7 cellular contexts compared by ENCODE assay signal in genomic region chr22:43016150-43016549, GRCh38. TPM values are rescaled to one million over a fixed set of nuclear protein-coding genes. Genes with fewer than 3 reads are reported as not detected.
DNase-seq lines count a peak whose midpoint lies in the region; ATAC-seq and TF ChIP-seq lines count a peak whose summit lies in the region.
"Not testable (repeated sequence)": the region's sequence is repeated elsewhere in the genome, so short reads cannot be mapped to it uniquely, and the experiment has no call there.

No MANE protein-coding gene starts in this region.

- H3K9me3 ChIP-seq in BLaER1; Loucy (ENCODE audit: insufficient read depth, low read depth, low read length); iPS-20b (ENCODE audit: insufficient read depth, low read depth, low read length); neural progenitor cell (ENCODE audit: low read depth): not testable (repeated sequence)

- H3K9me3 Mint-ChIP-seq in Calu3 (ENCODE audit: low read depth, unreplicated experiment); T-cell; central memory CD8-positive, alpha-beta T cell; neural progenitor cell: not testable (repeated sequence)

- CTCF ChIA-PET in Calu3 (lab: Charles Lee); T-cell (lab: Charles Lee): not testable (repeated sequence)

- H3K4me1 ChIP-seq in BLaER1 (peaks cover 61% of the 10 kb centered on the region), Loucy (ENCODE audit: insufficient read depth, low read length, poor library complexity, severe bottlenecking) (peaks cover 29% of the 10 kb centered on the region)
- not testable (repeated sequence) for H3K4me1 ChIP-seq in iPS-20b (ENCODE audit: insufficient read depth, low read length); neural progenitor cell

- H3K36me3 Mint-ChIP-seq in Calu3 (ENCODE audit: insufficient read depth, unreplicated experiment) = peaks cover 39% of the 10 kb centered on the region
- not testable (repeated sequence) for H3K36me3 Mint-ChIP-seq in T-cell, neural progenitor cell
- H3K36me3 Mint-ChIP-seq in central memory CD8-positive, alpha-beta T cell (ENCODE audit: insufficient read depth) = peaks cover 14% of the 10 kb centered on the region

- not testable (repeated sequence) for H3F3A ChIP-seq in Loucy (ENCODE audit: low read depth)
- H3F3A ChIP-seq in neural progenitor cell (ENCODE audit: low read depth) = peaks cover 17% of the 10 kb centered on the region

- not testable (repeated sequence) for H3K36me3 ChIP-seq in BLaER1; Loucy (ENCODE audit: insufficient read depth, low read length); iPS-20b (ENCODE audit: insufficient read depth, low read depth, low read length); neural progenitor cell

- not testable (repeated sequence) for H3K27ac Mint-ChIP-seq in Calu3 (ENCODE audit: unreplicated experiment); T-cell; central memory CD8-positive, alpha-beta T cell (ENCODE audit: low read depth); neural progenitor cell

- H4K20me1 ChIP-seq in BLaER1 = peaks cover 34% of the 10 kb centered on the region
- peaks cover 34% of the 10 kb centered on the region for H4K20me1 ChIP-seq in Loucy (ENCODE audit: insufficient read depth, low read length, poor library complexity, severe bottlenecking)
- peaks cover 28% of the 10 kb centered on the region for H4K20me1 ChIP-seq in neural progenitor cell (ENCODE audit: low read depth)

- H3K4me2 ChIP-seq in BLaER1 (peak overlapping the region; percentile 93), Loucy (ENCODE audit: low read depth, low read length, poor library complexity, severe bottlenecking) (peak overlapping the region; percentile 78), neural progenitor cell (peak overlapping the region; percentile 81)

- H3K79me2 ChIP-seq in Loucy (ENCODE audit: insufficient read depth, low read length) (peaks cover 34% of the 10 kb centered on the region), neural progenitor cell (ENCODE audit: low read depth) (peaks cover 33% of the 10 kb centered on the region)

- not testable (repeated sequence) for H3K27me3 ChIP-seq in BLaER1; Loucy (ENCODE audit: insufficient read depth, low read length, poor library complexity, severe bottlenecking); iPS-20b (ENCODE audit: insufficient read depth, low read length); neural progenitor cell

- not testable (repeated sequence) for DNase-seq in Calu3; T-cell; central memory CD8-positive, alpha-beta T cell (ENCODE audit: low spot score in 2 of 2); neural progenitor cell (ENCODE audit: low spot score)

- not testable (repeated sequence) for TF ChIP-seq CTCF in Calu3 (IDR thresholded peaks at IDR 0.05; ENCODE audit: unreplicated experiment); Loucy (conservative IDR thresholded peaks at IDR 0.05; ENCODE audit: low read length); neural progenitor cell (IDR thresholded peaks at IDR 0.05)

- not testable (repeated sequence) for H3K4me3 ChIP-seq in BLaER1, neural progenitor cell
- H3K4me3 ChIP-seq in Loucy (ENCODE audit: low read length, poor library complexity, severe bottlenecking) (peak overlapping the region; percentile 77), iPS-20b (ENCODE audit: low read length) (peak overlapping the region; percentile 83; the same call in 1 of the 2 replicates)

- H2AFZ ChIP-seq in Loucy (ENCODE audit: low read length); neural progenitor cell (replicated peaks): not testable (repeated sequence)

- not testable (repeated sequence) for ATAC-seq in T-cell (replicated peaks in 1 of 4); central memory CD8-positive, alpha-beta T cell (replicated peaks; ENCODE audit: extremely low read depth, poor library complexity, severe bottlenecking)

- POLR2A ChIA-PET in T-cell (lab: Charles Lee) = not testable (repeated sequence)

- H3K4me1 Mint-ChIP-seq in Calu3 (ENCODE audit: low read depth, unreplicated experiment) (peaks cover 33% of the 10 kb centered on the region), T-cell (peaks cover 23 to 40% (median 35%) of the 10 kb centered on the region in 3 donors), neural progenitor cell (peaks cover 29% of the 10 kb centered on the region)
- H3K4me1 Mint-ChIP-seq in central memory CD8-positive, alpha-beta T cell = peaks cover 32% of the 10 kb centered on the region

- not testable (repeated sequence) for H3K27me3 Mint-ChIP-seq in Calu3 (ENCODE audit: unreplicated experiment); T-cell; central memory CD8-positive, alpha-beta T cell; neural progenitor cell (ENCODE audit: insufficient read depth, low read depth)

- intact Hi-C loops in Calu3 (cut with micrococcal nuclease; ENCODE audit: unreplicated experiment) = not testable (repeated sequence)

- H3K9me2 ChIP-seq in Loucy (replicated peaks; ENCODE audit: low read depth, low read length) = not testable (repeated sequence)

- not testable (repeated sequence) for H3K9ac ChIP-seq in BLaER1; Loucy (ENCODE audit: low read depth, low read length, poor library complexity, severe bottlenecking); iPS-20b (ENCODE audit: low read depth, low read length); neural progenitor cell

- not testable (repeated sequence) for BruUV-seq in Calu3 (replicated peaks; lab: Mats Ljungman, UMichigan)

- H3K4me3 Mint-ChIP-seq in Calu3 (ENCODE audit: low read depth, unreplicated experiment) (peak overlapping the region; percentile 69), T-cell (peak overlapping the region in 2 of 3 donors; percentile 94 to 97), neural progenitor cell (peak overlapping the region; percentile 95)
- peak overlapping the region; percentile 97 for H3K4me3 Mint-ChIP-seq in central memory CD8-positive, alpha-beta T cell

- H3K27ac ChIP-seq in BLaER1; iPS-20b (ENCODE audit: low read length); neural progenitor cell: not testable (repeated sequence)

RNA-seq across cellular contexts. Expression of gene PACSIN2, which starts 1.2 kb away (rescaled TPM):
- total RNA-seq in Calu3 (2022) (224 and 230 TPM in 2 replicates), T-cell (10 to 100 TPM; 25.9 to 49.0 (median 40.4) TPM), neural progenitor cell (ENCODE audit: low replicate concordance) (38.1 and 48.7 TPM in 2 replicates)
